In genomic region chr1:204476563-204476962, GRCh38 we compare ENCODE assay signal across 16 cellular contexts. TPM values are rescaled to one million over a fixed set of nuclear protein-coding genes. Genes with fewer than 3 reads are reported as not detected.
A peak's percentile ranks its signal among the peaks of the same experiment; 100 is the strongest.
DNase-seq lines count a peak whose midpoint lies in the region; ATAC-seq, FAIRE-seq and TF ChIP-seq lines count a peak whose summit lies in the region.
"Had no signal": no experiment of that assay in that cellular context is flagged by ENCODE, and none has a peak within 500 bp of the region (broad histone marks: within the 10 kb centered on the region; RNA-seq: fewer than 3 reads in every experiment).

No MANE protein-coding gene starts in this region.

- H2BK120ac ChIP-seq in H9 (ENCODE audit: low read depth, low read length, poor library complexity, severe bottlenecking): no peak overlapping the region

- ATAC-seq in GM12878 (no peak), GM21825 (IDR thresholded peaks at IDR 0.05; ENCODE audit: unreplicated experiment) (no peak), GM18502 (IDR thresholded peaks at IDR 0.05; ENCODE audit: poor library complexity, unreplicated experiment) (no peak)

- POLR2A ChIA-PET in GM12878 (lab: Charles Lee): no interaction called here

- no peak overlapping the region for H3K14ac ChIP-seq in H9 (ENCODE audit: insufficient read depth, low read length)

- H3K27me3 ChIP-seq in BLaER1 (no peaks in the 10 kb centered on the region), H9 (ENCODE audit: insufficient read depth, low read length) (no peaks in the 10 kb centered on the region), GM12878 (replicated peaks in 1 of 2; ENCODE audit: control insufficient read depth in 2 of 2, insufficient read depth in 2 of 2, low read length in 1 of 2) (no peaks in the 10 kb centered on the region), neural progenitor cell (no peaks in the 10 kb centered on the region)

- DNase-seq in H9: no peak
- no peak for DNase-seq in GM12878 (ENCODE audit: low read depth, low spot score)
- no peak for DNase-seq in neural progenitor cell (ENCODE audit: low spot score)
- no peak for DNase-seq in HCEC 1CT
- DNase-seq in mesenteric fat pad (ENCODE audit: low spot score): no peak
- DNase-seq: COR-L47; effector memory CD4-positive, alpha-beta T cell; mesendoderm; NCI-H1092 treated with DMSO at 0.1 percent for 48 hours; NCI-H2171; right cardiac atrium; SW 1271 had no signal

- H3K27ac Mint-ChIP-seq in H9 (no peak overlapping the region), neural progenitor cell (peak overlapping the region; percentile 39)

- H4K20me1 ChIP-seq in BLaER1 (peaks cover 68% of the 10 kb centered on the region), H9 (ENCODE audit: control insufficient read depth, insufficient read depth, insufficient read length) (no peaks in the 10 kb centered on the region), GM12878 (ENCODE audit: control insufficient read depth, insufficient read depth) (0 out of 2 replicates have a peak, but pooled peaks cover 2% of the 10 kb centered on the region), neural progenitor cell (ENCODE audit: low read depth) (peaks cover 38% of the 10 kb centered on the region)

- H3K4ac ChIP-seq in H9 (ENCODE audit: low read depth, low read length): no peak overlapping the region

- no peak overlapping the region for H4K5ac ChIP-seq in H9 (ENCODE audit: insufficient read length, low read depth, low read length)

- H3K4me1 ChIP-seq in BLaER1 (peaks cover 89% of the 10 kb centered on the region), H9 (ENCODE audit: insufficient read depth, low read length) (peaks cover 2% of the 10 kb centered on the region; the same call in 1 of the 2 replicates), GM12878 (ENCODE audit: control insufficient read depth, insufficient read depth, low read length) (peaks cover 31% of the 10 kb centered on the region), neural progenitor cell (peaks cover 26% of the 10 kb centered on the region)

- no peak overlapping the region for H3K18ac ChIP-seq in H9 (ENCODE audit: insufficient read length, low read depth, low read length)

- H2AK5ac ChIP-seq in H9 (ENCODE audit: insufficient read length, low read length): no peak overlapping the region

- no peak overlapping the region for H3K9ac ChIP-seq in BLaER1
- no peak overlapping the region for H3K9ac ChIP-seq in H9 (ENCODE audit: extremely low read depth, insufficient read length, low read length)
- no peak overlapping the region for H3K9ac ChIP-seq in GM12878 (ENCODE audit: control insufficient read depth, insufficient read depth, low read length)
- H3K9ac ChIP-seq in neural progenitor cell: no peak overlapping the region

- H3K4me3 Mint-ChIP-seq in H9 (no peak overlapping the region; a peak in 1 of 5 replicates), neural progenitor cell (no peak overlapping the region)

- intact Hi-C loops in GM12878 (cut with micrococcal nuclease; ENCODE audit: unreplicated experiment): no loop called here

- H3K36me3 Mint-ChIP-seq in H9 (ENCODE audit: insufficient read depth in 1 of 3, low read depth in 3 of 3): peaks cover 0 to 2% (median 0%) of the 10 kb centered on the region in 3 experiments; a peak in 1 of 7 replicates
- peaks cover 49% of the 10 kb centered on the region for H3K36me3 Mint-ChIP-seq in neural progenitor cell

- CTCF ChIA-PET in GM12878 (lab: Yijun Ruan, JAX): interaction anchor here (3.2 to 39.0 kb wide), 3 partner anchors 11 to 34 kb away, joined by 16 to 2021 read pairs (median 471); partner anchors contain the start of gene PIK3C2B

- no peak overlapping the region for H3T11ph ChIP-seq in H9 (ENCODE audit: low read length)

- no peak overlapping the region for H3K4me3 ChIP-seq in BLaER1
- H3K4me3 ChIP-seq in GM12878: no peak overlapping the region
- H3K4me3 ChIP-seq in neural progenitor cell: no peak overlapping the region

- H3F3A ChIP-seq in neural progenitor cell (ENCODE audit: low read depth): peaks cover 8% of the 10 kb centered on the region

- no peaks in the 10 kb centered on the region for H3K9me3 ChIP-seq in BLaER1
- no peaks in the 10 kb centered on the region for H3K9me3 ChIP-seq in H9 (ENCODE audit: control insufficient read depth, low read depth, low read length)
- H3K9me3 ChIP-seq in GM12878 (replicated peaks; ENCODE audit: control insufficient read depth, insufficient read depth, low read length): no peaks in the 10 kb centered on the region
- H3K9me3 ChIP-seq in neural progenitor cell (ENCODE audit: low read depth): no peaks in the 10 kb centered on the region

- H2BK12ac ChIP-seq in H9 (ENCODE audit: insufficient read length, low read depth, low read length): no peak overlapping the region

- no peaks in the 10 kb centered on the region for H3K79me1 ChIP-seq in H9 (ENCODE audit: insufficient read depth, low read depth, low read length, poor library complexity, severe bottlenecking)

- no TSS peak for BruUV-seq in GM12878 (replicated peaks; lab: Mats Ljungman, UMichigan)

- no peak for FAIRE-seq in GM12878 (lab: Jason Lieb, UNC)
- FAIRE-seq: GM12892 had no signal

- H2BK15ac ChIP-seq in H9 (ENCODE audit: low read depth, low read length): no peak overlapping the region

- H3K36me3 ChIP-seq in BLaER1: 0 out of 2 replicates have a peak, but pooled peaks cover 11% of the 10 kb centered on the region
- peaks cover 0 to 4% of the 10 kb centered on the region in 2 experiments; a peak in 1 of 4 replicates for H3K36me3 ChIP-seq in GM12878 (ENCODE audit: control insufficient read depth in 2 of 2, insufficient read depth in 2 of 2, low read length in 1 of 2)
- H3K36me3 ChIP-seq in neural progenitor cell: no peaks in the 10 kb centered on the region

- no peaks in the 10 kb centered on the region for H3K27me3 Mint-ChIP-seq in H9 (ENCODE audit: low read depth)
- peaks cover 5% of the 10 kb centered on the region for H3K27me3 Mint-ChIP-seq in neural progenitor cell (ENCODE audit: insufficient read depth, low read depth)

- H4K91ac ChIP-seq in H9 (ENCODE audit: insufficient read length, low read depth, low read length): no peak overlapping the region

- H3K23ac ChIP-seq in H9 (ENCODE audit: insufficient read length, low read depth, low read length): no peak overlapping the region

- H3K79me2 ChIP-seq in H9 (ENCODE audit: insufficient read depth, low read length): no peaks in the 10 kb centered on the region
- H3K79me2 ChIP-seq in GM12878 (ENCODE audit: control insufficient read depth, insufficient read depth, low read length): peaks cover 14% of the 10 kb centered on the region
- peaks cover 76% of the 10 kb centered on the region for H3K79me2 ChIP-seq in neural progenitor cell (ENCODE audit: low read depth)

- TF ChIP-seq EP300 in GM12878 (IDR thresholded peaks at IDR 0.05; ENCODE audit: borderline replicate concordance in 1 of 2, control insufficient read depth in 1 of 2, low read depth in 2 of 2, low read length in 2 of 2): no peak

- no peak for TF ChIP-seq POLR2A in GM12878 (IDR thresholded peaks at IDR 0.05; ENCODE audit: low read depth, low read length)

- SMC1A ChIA-PET in GM12878 (lab: Charles Lee; ENCODE audit: uncharacterized antibody, unreplicated experiment): interaction anchor here (1.3 to 18.3 kb wide), 4 partner anchors 10 to 26 kb away, joined by 6 to 408 read pairs (median 60); partner anchors contain the start of gene PIK3C2B

- no peak overlapping the region for H3K27ac ChIP-seq in BLaER1
- H3K27ac ChIP-seq in H9 (ENCODE audit: insufficient read length, low read depth, low read length): no peak overlapping the region
- H3K27ac ChIP-seq in GM12878 (ENCODE audit: control insufficient read depth, insufficient read depth): no peak overlapping the region
- no peak overlapping the region for H3K27ac ChIP-seq in neural progenitor cell

- WGBS in H9 (ENCODE audit: extremely low coverage, insufficient read length, low lambda C conversion rate): no CpG with 5 or more reads among the region's 5 CpGs
- WGBS in GM12878 (ENCODE audit: insufficient coverage, insufficient replicate concordance, low lambda C conversion rate, missing lambda C conversion rate): 74% methylated on average over 5 of the region's 5 CpGs

- no peak overlapping the region for H3K56ac ChIP-seq in H9 (ENCODE audit: insufficient read length, low read depth, low read length)

- H4K8ac ChIP-seq in H9 (replicated peaks; ENCODE audit: insufficient read length, low read depth, low read length): no peak overlapping the region

- H3K4me1 Mint-ChIP-seq in H9: peaks cover 46 to 48% of the 10 kb centered on the region in 2 experiments
- peaks cover 53% of the 10 kb centered on the region for H3K4me1 Mint-ChIP-seq in neural progenitor cell

- H3K23me2 ChIP-seq in H9 (ENCODE audit: insufficient read length, low read depth, low read length, poor library complexity, severe bottlenecking): no peaks in the 10 kb centered on the region

- H2BK5ac ChIP-seq in H9 (ENCODE audit: insufficient read length, low read length): no peak overlapping the region

- peak overlapping the region; percentile 98 for H3K4me2 ChIP-seq in BLaER1
- H3K4me2 ChIP-seq in H9 (ENCODE audit: insufficient read depth, insufficient read length, low read length): no peak overlapping the region
- no peak overlapping the region for H3K4me2 ChIP-seq in GM12878 (ENCODE audit: control insufficient read depth, insufficient read depth)
- H3K4me2 ChIP-seq in neural progenitor cell: no peak overlapping the region

- in situ Hi-C loops in GM12878 (cut with MboI): no loop called here

- RAD21 ChIA-PET in GM12878 (lab: Charles Lee; ENCODE audit: unreplicated experiment): interaction anchor here (1.0 to 12.9 kb wide), 3 partner anchors 13 to 27 kb away, joined by 3 to 267 read pairs (median 101); partner anchors contain the start of gene PIK3C2B

- H2AFZ ChIP-seq in H9 (ENCODE audit: low read length) (no peak overlapping the region), GM12878 (ENCODE audit: control insufficient read depth, low read depth, low read length) (no peak overlapping the region), neural progenitor cell (replicated peaks) (no peak overlapping the region)

- no peaks in the 10 kb centered on the region for H3K9me3 Mint-ChIP-seq in H9
- H3K9me3 Mint-ChIP-seq in neural progenitor cell: peaks cover 6% of the 10 kb centered on the region

- no peak for TF ChIP-seq RAD21 in GM12878 (IDR thresholded peaks at IDR 0.05; ENCODE audit: insufficient read depth, low read depth, low read length)

- TF ChIP-seq CTCF in H9 (conservative IDR thresholded peaks at IDR 0.05) (peak; percentile 44), GM12878 (IDR thresholded peaks at IDR 0.05 in 2 of 3, conservative IDR thresholded peaks at IDR 0.05 in 1 of 3; ENCODE audit: control insufficient read depth in 2 of 3, extremely low read depth in 1 of 3, insufficient read depth in 1 of 3, low read depth in 3 of 3, low read length in 3 of 3) (0 out of 6 replicates have a peak, but pooled peaks of 1 of the 3 experiments have one; percentile 16), neural progenitor cell (IDR thresholded peaks at IDR 0.05) (peak; percentile 18)

- H2BK20ac ChIP-seq in H9 (ENCODE audit: low read depth, low read length, poor library complexity, severe bottlenecking): no peak overlapping the region

RNA-seq across cellular contexts. Expression of gene PIK3C2B, which starts 18.0 kb away (rescaled TPM):
- total RNA-seq in H9 (2021) (13.1 and 13.2 TPM in 2 replicates), GM12878 (2014; rRNA removed) (13.9 and 16.3 TPM in 2 replicates), GM12878 (2014; rRNA removed; fragmentation: Illumina TruSeq; extraction: Trizol) (8.5 and 9.2 TPM in 2 replicates), GM12878 (2021) (33.5 and 38.1 TPM in 2 replicates), neural progenitor cell (ENCODE audit: low replicate concordance) (20.7 and 27.4 TPM in 2 replicates), mesenteric fat pad (47.1 TPM)
- total RNA-seq in GM12878 (2013; cell fraction: nucleolus; rRNA removed): 98.5 and 110 TPM in 2 replicates
- 8.3 TPM for polyA plus RNA-seq in GM12878 (2011; ENCODE audit: low read depth)
- polyA plus RNA-seq in GM12878 (2011; rRNA removed) (15.9 and 33.9 TPM in 2 replicates), GM12878 (2014; fragmentation: Illumina TruSeq; extraction: Trizol) (10.2 and 14.4 TPM in 2 replicates), GM12878 (2014; fragmentation: Nextera tagmentation; extraction: Ambion mirVana) (1 to 10 TPM; 2.2 to 5.0 TPM), GM12878 (2014; rRNA removed) (23.8 and 28.2 TPM in 2 replicates), GM12878 (2016; fragmentation: Nextera tagmentation; extraction: Ambion mirVana) (1 to 10 TPM; 6.0 to 8.2 TPM)
- 33.1 and 36.7 TPM in 2 replicates for polyA plus RNA-seq in GM12878 (2011; cell fraction: cytosol; rRNA removed)
- polyA plus RNA-seq in GM12878 (2011; cell fraction: nucleus; rRNA removed): 55.9 and 60.7 TPM in 2 replicates
- 10.1 and 10.7 TPM in 2 replicates for polyA plus RNA-seq in GM12878 (2012)
- polyA minus RNA-seq in GM12878 (2011; rRNA and poly(A)+ RNA removed): 69.9 and 86.4 TPM in 2 replicates
- 37.2 and 39.0 TPM in 2 replicates for polyA minus RNA-seq in GM12878 (2011; cell fraction: cytosol; rRNA and poly(A)+ RNA removed)
- 38.8 and 80.3 TPM in 2 replicates for polyA minus RNA-seq in GM12878 (2011; cell fraction: nucleus; rRNA and poly(A)+ RNA removed)

RNA-seq across cellular contexts. Expression of gene MDM4, which starts 39.6 kb away (rescaled TPM):
- total RNA-seq in H9 (2021): 47.2 and 49.6 TPM in 2 replicates
- 590 and 594 TPM in 2 replicates for total RNA-seq in GM12878 (2013; cell fraction: nucleolus; rRNA removed)
- total RNA-seq in GM12878 (2014; rRNA removed): 36.8 and 43.9 TPM in 2 replicates
- 36.1 and 37.8 TPM in 2 replicates for total RNA-seq in GM12878 (2014; rRNA removed; fragmentation: Illumina TruSeq; extraction: Trizol)
- 54.5 and 64.5 TPM in 2 replicates for total RNA-seq in GM12878 (2021)
- 12.2 TPM for polyA plus RNA-seq in GM12878 (2011; ENCODE audit: low read depth)
- 74.4 and 108 TPM in 2 replicates for polyA plus RNA-seq in GM12878 (2011; rRNA removed)
- 22.1 and 23.4 TPM in 2 replicates for polyA plus RNA-seq in GM12878 (2011; cell fraction: cytosol; rRNA removed)
- 82.8 and 85.3 TPM in 2 replicates for polyA plus RNA-seq in GM12878 (2011; cell fraction: nucleus; rRNA removed)
- 17.2 and 22.3 TPM in 2 replicates for polyA plus RNA-seq in GM12878 (2012)
- 12.4 and 13.7 TPM in 2 replicates for polyA plus RNA-seq in GM12878 (2014; fragmentation: Illumina TruSeq; extraction: Trizol)
- polyA plus RNA-seq in GM12878 (2014; fragmentation: Nextera tagmentation; extraction: Ambion mirVana): 10 to 100 TPM in 1 of 2 experiments, 1 to 10 TPM in 1; 2.5 to 11.5 TPM
- 20.5 and 20.6 TPM in 2 replicates for polyA plus RNA-seq in GM12878 (2014; rRNA removed)
- 10 to 100 TPM; 22.3 to 23.2 TPM for polyA plus RNA-seq in GM12878 (2016; fragmentation: Nextera tagmentation; extraction: Ambion mirVana)
- polyA minus RNA-seq in GM12878 (2011; rRNA and poly(A)+ RNA removed): 148 and 214 TPM in 2 replicates
- polyA minus RNA-seq in GM12878 (2011; cell fraction: cytosol; rRNA and poly(A)+ RNA removed): 33.7 and 38.1 TPM in 2 replicates
- 161 and 227 TPM in 2 replicates for polyA minus RNA-seq in GM12878 (2011; cell fraction: nucleus; rRNA and poly(A)+ RNA removed)
- total RNA-seq in neural progenitor cell (ENCODE audit: low replicate concordance): 52.0 and 72.9 TPM in 2 replicates
- total RNA-seq in mesenteric fat pad: 88.5 TPM
